Comparison of ENCODE assay signal across 27 cellular contexts in genomic region chr9:109759584-109759983, GRCh38.
"Had no signal": no experiment of that assay in that cellular context is flagged by ENCODE, and none has a peak within 500 bp of the region (broad histone marks: within the 10 kb centered on the region; RNA-seq: fewer than 3 reads in every experiment).

No MANE protein-coding gene starts in this region.

- DNase-seq: stimulated activated CD4-positive, alpha-beta T cell treated with anti-CD3 and anti-CD28 coated beads, Interleukin-2, amount 100 ng/mL, for 48 hours; stimulated activated CD4-positive, alpha-beta T cell treated with anti-CD3 and anti-CD28 coated beads, Interleukin-4, amount 100 ng/mL, for 1 hour; stimulated activated CD4-positive, alpha-beta T cell treated with anti-CD3 and anti-CD28 coated beads, Interleukin-4, amount 100 ng/mL, for 24 hours; stimulated activated CD4-positive, alpha-beta T cell treated with anti-CD3 and anti-CD28 coated beads, Interleukin-4, amount 100 ng/mL, for 4 hours; stimulated activated CD8-positive, alpha-beta memory T cell treated with anti-CD3 and anti-CD28 coated beads, Interleukin-4, amount 100 ng/mL, for 48 hours; stimulated activated naive B cell treated with anti-CD40 and anti-IgM and Interleukin-4, amounts not matched to agents 10 μg/mL and 1 μg/mL and 100 μg/mL, for 72 hours; stimulated activated naive CD4-positive, alpha-beta T cell; stimulated activated naive CD4-positive, alpha-beta T cell treated with Interleukin-2 at 50 U/mL for 16 hours; stimulated activated naive CD8-positive, alpha-beta T cell treated with anti-CD3 and anti-CD28 coated beads, Interleukin-15, amount 100 ng/mL, for 72 hours; stimulated activated naive CD8-positive, alpha-beta T cell treated with anti-CD3 and anti-CD28 coated beads, Interleukin-15, Interleukin-2, amounts not matched to agents 100 U/mL and 50 U/mL, for 24 hours; stomach; substantia nigra; testis; thyroid gland; tibial artery; transverse colon; trophoblast cell; upper lobe of left lung; upper lobe of right lung; uterus had no signal

- H3K4me1 ChIP-seq: stomach, suprapubic skin, testis, tibial artery, tibial nerve, transverse colon, upper lobe of right lung, uterus, vagina had no signal

- ATAC-seq: stimulated activated effector memory CD8-positive, alpha-beta T cell treated with anti-CD3 and anti-CD28 coated beads, Interleukin-12 subunit alpha, Interleukin-12 subunit beta, amount 100 ng/mL, for 72 hours; stimulated activated memory B cell treated with anti-CD40 and anti-IgM and Interleukin-4, amounts not matched to agents 10 μg/mL and 1 μg/mL and 100 μg/mL, for 72 hours; stimulated activated naive B cell treated with anti-CD40 and anti-IgM and Interleukin-4, amounts not matched to agents 10 μg/mL and 1 μg/mL and 100 μg/mL, for 72 hours; stimulated activated naive CD8-positive, alpha-beta T cell treated with anti-CD3 and anti-CD28 coated beads, Interleukin-15, amount 100 ng/mL, for 72 hours; stimulated activated naive CD8-positive, alpha-beta T cell treated with anti-CD3 and anti-CD28 coated beads, Interleukin-15, Interleukin-2, amounts not matched to agents 100 U/mL and 50 U/mL, for 24 hours; upper lobe of right lung had no signal

- H3K27me3 ChIP-seq: suprapubic skin, testis, thyroid gland, tibial artery, tibial nerve, transverse colon, upper lobe of left lung, upper lobe of right lung, uterus, vagina had no signal

- H3K4me3 ChIP-seq: stomach, suprapubic skin, testis, thoracic aorta, thyroid gland, tibial artery, tibial nerve, transverse colon, upper lobe of left lung, upper lobe of right lung, uterus, vagina had no signal

- FAIRE-seq: urothelium cell line had no signal

- H3K36me3 ChIP-seq: stomach, suprapubic skin, thoracic aorta, thyroid gland, tibial artery, tibial nerve, transverse colon, upper lobe of left lung, upper lobe of right lung, vagina had no signal

- H3K9me3 ChIP-seq: stomach, suprapubic skin, testis, thoracic aorta, thyroid gland, tibial artery, tibial nerve, transverse colon, upper lobe of left lung, upper lobe of right lung, uterus, vagina had no signal

- H3K27ac ChIP-seq: stomach, suprapubic skin, testis, thoracic aorta, thyroid gland, tibial artery, tibial nerve, transverse colon, upper lobe of left lung, upper lobe of right lung, uterus, vagina had no signal
